Comparison of ENCODE assay signal across 8 cellular contexts in the genomic region with DNA sequence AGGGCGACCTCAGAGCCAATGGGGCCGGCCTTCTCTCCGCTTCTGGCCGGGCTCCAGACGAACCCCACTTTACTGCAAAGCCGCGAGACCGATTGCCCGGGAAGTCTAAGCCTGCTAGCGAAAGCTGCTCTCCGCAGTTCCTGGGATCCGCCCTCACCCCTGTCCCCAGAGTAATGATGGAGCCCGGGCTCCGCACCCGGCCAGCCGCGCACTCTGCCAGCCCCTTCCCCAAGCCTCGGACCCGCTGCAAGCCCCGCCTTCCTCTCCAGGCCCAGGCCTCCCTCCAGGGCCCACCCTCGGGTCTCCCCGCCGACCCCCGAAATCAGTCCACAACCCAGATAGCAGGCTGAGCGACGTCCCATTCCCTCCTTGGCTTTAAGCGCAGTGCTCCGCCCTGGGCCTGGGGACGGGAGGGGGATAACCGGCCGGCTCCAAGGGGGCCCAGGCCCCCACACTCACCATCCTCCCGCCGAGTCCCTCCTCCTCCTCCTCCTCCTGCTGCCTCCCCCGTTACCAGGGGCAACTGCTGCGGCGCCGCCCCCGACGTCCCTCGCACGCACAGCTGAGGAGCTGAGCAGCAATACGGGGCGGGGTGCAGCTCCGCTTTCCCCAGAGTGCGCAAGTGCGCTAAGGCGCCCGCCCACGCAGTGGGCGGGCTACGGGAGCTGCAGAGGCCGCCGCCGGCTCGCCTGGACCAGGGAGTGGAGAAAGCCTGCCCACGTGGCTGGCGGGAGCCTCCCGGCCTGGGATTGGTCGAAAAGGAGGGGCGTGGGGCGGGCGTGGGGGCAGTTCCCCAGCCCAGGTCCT.
DNase-seq lines count a peak whose midpoint lies in the region; ATAC-seq and TF ChIP-seq lines count a peak whose summit lies in the region.

A gene with protein sequence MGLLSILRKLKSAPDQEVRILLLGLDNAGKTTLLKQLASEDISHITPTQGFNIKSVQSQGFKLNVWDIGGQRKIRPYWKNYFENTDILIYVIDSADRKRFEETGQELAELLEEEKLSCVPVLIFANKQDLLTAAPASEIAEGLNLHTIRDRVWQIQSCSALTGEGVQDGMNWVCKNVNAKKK (minus strand): TSS at position 584 of the 807 bp plus-strand sequence. CDS start 122 bp downstream, at position 462.

- H3K36me3 ChIP-seq in BLaER1 treated with 17β-estradiol and CSF1 and Interleukin-3, amounts not matched to agents 10 nM and 100 nM = no peaks in the 10 kb centered on the region; a peak in 4 of 22 replicates

- H3K27me3 ChIP-seq in BLaER1 treated with 17β-estradiol and CSF1 and Interleukin-3, amounts not matched to agents 10 nM and 100 nM = no peaks in the 10 kb centered on the region

- ATAC-seq in HG03457 (IDR thresholded peaks at IDR 0.05; ENCODE audit: unreplicated experiment) = peak; percentile 62

- DNase-seq in GM19240 (ENCODE audit: insufficient read length, low spot score) = peak; percentile 92
- peak; percentile 58 for DNase-seq in NCI-H524 treated with DMSO at 0.1 percent for 48 hours (lab: John Stamatoyannopoulos, UW)
- peak; percentile 99 for DNase-seq in activated CD4-positive, alpha-beta T cell treated with anti-CD3 and anti-CD28 coated beads for 48 hours
- DNase-seq in coronary artery (ENCODE audit: low spot score) = peak; percentile 98
- DNase-seq in left kidney (ENCODE audit: low read depth, low spot score) = peak; percentile 100
- peak; percentile 98 for DNase-seq in stimulated activated CD4-positive, alpha-beta T cell treated with anti-CD3 and anti-CD28 coated beads, Interleukin-1b, Interleukin-23, amount 100 ng/mL, for 48 hours

- peak within 1 kb of the TSS; percentile 89 to 97 (median 93) for H3K4me2 ChIP-seq in BLaER1 treated with 17β-estradiol and CSF1 and Interleukin-3, amounts not matched to agents 10 nM and 100 nM

- H3K4me1 ChIP-seq in BLaER1 treated with 17β-estradiol and CSF1 and Interleukin-3, amounts not matched to agents 10 nM and 100 nM = peaks cover 60 to 74% (median 71%) of the 10 kb centered on the region in 10 experiments

- H3K27ac ChIP-seq in BLaER1 treated with 17β-estradiol and CSF1 and Interleukin-3, amounts not matched to agents 10 nM and 100 nM = peak within 1 kb of the TSS; percentile 39 to 90 (median 82)
- peak within 1 kb of the TSS; percentile 82 to 90 for H3K27ac ChIP-seq in coronary artery

- no peaks in the 10 kb centered on the region for H3K9me3 ChIP-seq in BLaER1 treated with 17β-estradiol and CSF1 and Interleukin-3, amounts not matched to agents 10 nM and 100 nM (replicated peaks in 1 of 11)

- TF ChIP-seq CTCF in coronary artery (IDR thresholded peaks at IDR 0.05) = no peak

- peak within 1 kb of the TSS; percentile 77 to 97 (median 84) for H3K4me3 ChIP-seq in BLaER1 treated with 17β-estradiol and CSF1 and Interleukin-3, amounts not matched to agents 10 nM and 100 nM
- peak within 1 kb of the TSS; percentile 94 for H3K4me3 ChIP-seq in coronary artery

- H4K20me1 ChIP-seq in BLaER1 treated with 17β-estradiol and CSF1 and Interleukin-3, amounts not matched to agents 10 nM and 100 nM = peaks cover 0 to 9% (median 0%) of the 10 kb centered on the region in 11 experiments; a peak in 3 of 22 replicates

- peak within 1 kb of the TSS; percentile 75 to 88 (median 86) for H3K9ac ChIP-seq in BLaER1 treated with 17β-estradiol and CSF1 and Interleukin-3, amounts not matched to agents 10 nM and 100 nM

Comparison
In these comparisons a context has a peak if more than half of its experiments do, and no peak if none do; other contexts are left out.
1. Peak in every context shown above with its lines: DNase-seq, ATAC-seq, H3K4me3 ChIP-seq and H3K27ac ChIP-seq.